Comparison of ENCODE assay signal across 1 cellular context in genomic region chr16:69340095-69340644, GRCh38.
TF ChIP-seq lines count a peak whose summit lies in the region.

No MANE protein-coding gene starts in this region.

TF ChIP-seq in H1, 55 proteins besides CTCF, POLR2A, EP300 and RAD21:
- TF ChIP-seq SRF (IDR thresholded peaks at IDR 0.05; ENCODE audit: low read depth, low read length), result no peak
- TF ChIP-seq KDM5A (IDR thresholded peaks at IDR 0.05; ENCODE audit: low read length), result no peak
